In genomic region chr9:15482146-15482545, GRCh38 we compare ENCODE assay signal across 1 cellular context.
TF ChIP-seq lines count a peak whose summit lies in the region.

No MANE protein-coding gene starts in this region.

TF ChIP-seq in SK-N-SH treated with all-trans-retinoic acid at 6 μM for 48 hours, 23 proteins besides CTCF, POLR2A, EP300 and RAD21 (continued from another document):
- no peak for TF ChIP-seq ZNF8 (CRISPR knock-in tag; IDR thresholded peaks at IDR 0.05)
- no peak for TF ChIP-seq POU6F1 (CRISPR knock-in tag; IDR thresholded peaks at IDR 0.05; ENCODE audit: borderline replicate concordance, low read depth)
- no peak for TF ChIP-seq OSR1 (CRISPR knock-in tag; IDR thresholded peaks at IDR 0.05)
